15 cellular contexts compared by ENCODE assay signal in the genomic region with DNA sequence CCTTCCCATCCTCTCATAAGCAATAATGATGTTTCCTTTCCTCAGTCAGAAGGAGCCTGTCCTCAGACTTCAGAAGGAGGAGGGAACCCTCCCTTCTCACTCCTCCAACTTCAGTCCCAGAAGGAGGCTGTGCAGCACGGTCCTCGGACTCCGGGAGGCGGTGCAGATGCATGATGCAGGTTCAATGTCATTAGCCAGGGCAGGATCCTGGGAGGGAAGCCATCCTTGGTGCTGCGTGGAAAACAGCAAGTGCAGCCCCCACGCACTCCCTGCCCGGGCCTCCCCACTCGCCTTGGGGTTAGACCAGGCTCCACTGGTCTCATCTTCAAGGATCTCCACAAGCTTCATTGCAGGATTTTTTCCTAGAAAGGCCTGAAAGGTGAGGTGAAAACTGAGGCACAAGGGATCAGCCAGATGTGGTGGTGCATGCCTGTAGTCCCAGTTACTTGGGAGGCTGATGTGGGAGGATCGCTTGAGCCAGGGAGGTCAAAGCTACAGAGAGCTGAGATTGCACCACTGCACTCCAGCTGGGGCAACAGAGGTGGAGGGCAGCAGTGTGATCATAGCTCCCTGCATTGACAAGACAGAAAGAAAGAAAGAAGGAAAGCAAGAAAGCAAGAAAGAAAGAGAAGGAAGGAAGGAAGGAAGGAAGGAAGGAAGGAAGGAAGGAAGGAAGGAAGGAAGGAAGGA.
"Had no signal": no experiment of that assay in that cellular context is flagged by ENCODE, and none has a peak within 500 bp of the region (broad histone marks: within the 10 kb centered on the region; RNA-seq: fewer than 3 reads in every experiment).

No MANE protein-coding gene starts in this region.

- H3K4me3 ChIP-seq: dorsolateral prefrontal cortex, hepatocyte, ovary had no signal

- H3K36me3 Mint-ChIP-seq: stimulated activated memory B cell treated with anti-CD40 and anti-IgM and Interleukin-4, amounts not matched to agents 10 μg/mL and 1 μg/mL and 100 μg/mL, for 72 hours had no signal

- H2AFZ ChIP-seq: hepatocyte had no signal

- DNase-seq: central memory CD4-positive, alpha-beta T cell; dorsolateral prefrontal cortex; effector CD8-positive, alpha-beta T cell; foreskin melanocyte; head of caudate nucleus; kidney glomerular epithelial cell; ovary; small intestine; stimulated activated CD4-positive, alpha-beta T cell treated with anti-CD3 and anti-CD28 coated beads, Interleukin-2, amount 100 ng/mL, for 48 hours; trophoblast cell had no signal

- H3K4me2 ChIP-seq: hepatocyte had no signal

- H3K9me3 ChIP-seq: ovary had no signal

- H3K4me3 Mint-ChIP-seq: stimulated activated memory B cell treated with anti-CD40 and anti-IgM and Interleukin-4, amounts not matched to agents 10 μg/mL and 1 μg/mL and 100 μg/mL, for 72 hours; stimulated activated naive CD8-positive, alpha-beta T cell treated with anti-CD3 and anti-CD28 coated beads, Interleukin-15, Interleukin-2, amounts not matched to agents 100 ng/mL and 50 ng/mL, for 24 hours had no signal

- H3K27ac ChIP-seq: dorsolateral prefrontal cortex, hepatocyte, ovary had no signal

- H3K79me2 ChIP-seq: hepatocyte had no signal

- H3K27me3 ChIP-seq: hepatocyte, ovary had no signal

- H3K27ac Mint-ChIP-seq: progenitor cell of endocrine pancreas; stimulated activated memory B cell treated with anti-CD40 and anti-IgM and Interleukin-4, amounts not matched to agents 10 μg/mL and 1 μg/mL and 100 μg/mL, for 72 hours; stimulated activated naive CD8-positive, alpha-beta T cell treated with anti-CD3 and anti-CD28 coated beads, Interleukin-15, Interleukin-2, amounts not matched to agents 100 ng/mL and 50 ng/mL, for 24 hours had no signal

- H3K36me3 ChIP-seq: ovary had no signal

- H3K9me3 Mint-ChIP-seq: stimulated activated memory B cell treated with anti-CD40 and anti-IgM and Interleukin-4, amounts not matched to agents 10 μg/mL and 1 μg/mL and 100 μg/mL, for 72 hours; stimulated activated naive CD8-positive, alpha-beta T cell treated with anti-CD3 and anti-CD28 coated beads, Interleukin-15, Interleukin-2, amounts not matched to agents 100 ng/mL and 50 ng/mL, for 24 hours had no signal

- ATAC-seq: right cardiac atrium; stimulated activated memory B cell treated with anti-CD40 and anti-IgM and Interleukin-4, amounts not matched to agents 10 μg/mL and 1 μg/mL and 100 μg/mL, for 72 hours had no signal
